Comparison of ENCODE assay signal across 8 cellular contexts in the genomic region with DNA sequence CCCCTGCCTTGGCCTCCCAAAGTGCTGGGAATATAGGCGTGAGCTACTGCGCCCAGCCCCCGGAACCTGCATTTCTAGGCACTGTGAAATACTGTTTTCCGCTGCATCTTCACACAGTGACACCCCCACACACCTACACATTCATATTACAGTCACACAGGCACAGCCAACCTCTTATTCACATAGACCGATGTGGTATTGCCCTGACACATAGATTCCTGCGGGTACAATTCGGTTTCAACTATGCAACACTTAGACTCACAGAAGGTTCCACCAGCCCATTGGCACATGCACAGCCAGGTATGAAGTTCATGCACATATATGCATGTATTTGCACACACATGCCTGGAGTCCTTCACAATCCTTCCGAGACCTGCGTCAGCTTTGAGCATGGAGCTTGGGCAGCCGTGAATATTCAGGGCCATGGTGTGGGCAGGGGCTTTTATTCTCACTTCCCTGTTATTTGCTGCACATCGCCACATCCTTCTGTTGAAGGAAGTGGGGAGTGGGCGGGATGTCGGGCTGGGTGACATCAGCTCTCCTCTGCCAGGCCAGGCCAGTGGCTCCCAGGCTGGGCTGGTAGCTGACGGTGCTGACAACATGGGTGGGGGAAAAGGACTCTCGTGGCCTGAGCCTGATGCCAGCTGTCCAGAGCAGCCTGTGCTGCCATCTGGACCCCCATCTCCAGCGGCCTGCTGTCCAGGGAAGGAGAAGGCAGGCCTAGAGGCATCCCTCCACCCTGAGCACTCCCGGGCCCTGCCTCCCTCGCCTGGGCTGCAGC. TPM values are rescaled to one million over a fixed set of nuclear protein-coding genes. Genes with fewer than 3 reads are reported as not detected.
DNase-seq lines count a peak whose midpoint lies in the region; ATAC-seq and TF ChIP-seq lines count a peak whose summit lies in the region.

No MANE protein-coding gene starts in this region.

- TF ChIP-seq EP300 in transverse colon (IDR thresholded peaks at IDR 0.05; ENCODE audit: low read depth): no peak

- H3K36me3 ChIP-seq in transverse colon: no peaks in the 10 kb centered on the region

- in situ Hi-C loops in transverse colon (cut with MboI; ENCODE audit: low pct_ligation_motif_present in 1 of 4, low pct_unique_long_range_greater_than_20kb in 1 of 4, low sequenced_read_pairs in 3 of 4): no loop called here

- WGBS in transverse colon (ENCODE audit: low coverage in 1 of 2), 2 donors: 54 to 62% methylated on average over 8 to 18 of the region's 18 CpGs

- no peaks in the 10 kb centered on the region for H3K9me3 ChIP-seq in transverse colon

- H3K27me3 ChIP-seq in transverse colon: peaks cover 66% of the 10 kb centered on the region

- no peaks in the 10 kb centered on the region for H3K36me3 Mint-ChIP-seq in mesothelial cell of epicardium

- DNase-seq in Right ventricle myocardium superior (peak; percentile 74), cardiac septum (ENCODE audit: low spot score) (no peak), activated T-cell treated with anti-CD3 and anti-CD28 coated beads for 24 hours (ENCODE audit: low read depth) (peak; percentile 42), left colon (peak in 1 of 2 donors; percentile 60), transverse colon (peak; percentile 62), mesothelial cell of epicardium (ENCODE audit: low spot score in 2 of 2, unreplicated experiment in 2 of 2) (no peak)

- intact Hi-C loops in Right ventricle myocardium superior (cut with DNase I): no loop called here
- intact Hi-C loops in cardiac septum (cut with DNase I): loop anchor here (5.0 kb wide), 1 partner anchor 74 kb away; no protein-coding TSS in a partner anchor
- intact Hi-C loops in left colon (cut with DNase I, micrococcal nuclease): loop anchor here in 1 of 2 donors (10.0 kb wide), 1 partner anchor 66 kb away; no protein-coding TSS in a partner anchor
- intact Hi-C loops in transverse colon (cut with DNase I; ENCODE audit: low total_unique reads): no loop called here

- H3K4me1 Mint-ChIP-seq in mesothelial cell of epicardium: peaks cover 4% of the 10 kb centered on the region

- H3K4me3 ChIP-seq in transverse colon: no peak overlapping the region

- TF ChIP-seq POLR2A in transverse colon (IDR thresholded peaks at IDR 0.05): no peak

- H3K27me3 Mint-ChIP-seq in mesothelial cell of epicardium (ENCODE audit: low read depth): peaks cover 88% of the 10 kb centered on the region

- H3K9me3 Mint-ChIP-seq in mesothelial cell of epicardium: no peaks in the 10 kb centered on the region

- H3K4me1 ChIP-seq in transverse colon: peaks cover 11 to 17% (median 12%) of the 10 kb centered on the region in 4 donors

- ATAC-seq in Right ventricle myocardium superior (ENCODE audit: poor library complexity) (no peak), left colon (peak; percentile 9), GM19455 (IDR thresholded peaks at IDR 0.05; ENCODE audit: unreplicated experiment) (no peak), HG03039 (IDR thresholded peaks at IDR 0.05; ENCODE audit: unreplicated experiment) (no peak)

- peak overlapping the region; percentile 38 to 62 (median 54) for H3K27ac ChIP-seq in transverse colon

- no peak overlapping the region for H3K27ac Mint-ChIP-seq in mesothelial cell of epicardium

- TF ChIP-seq CTCF in transverse colon (IDR thresholded peaks at IDR 0.05): no peak
- no peak for TF ChIP-seq CTCF in mesothelial cell of epicardium (IDR thresholded peaks at IDR 0.05; ENCODE audit: unreplicated experiment)

- H3K4me3 Mint-ChIP-seq in mesothelial cell of epicardium: no peak overlapping the region

RNA-seq across cellular contexts. Expression of gene CDC37, which starts 5.4 kb away (rescaled TPM):
- total RNA-seq in Right ventricle myocardium superior (146 TPM), cardiac septum (140 TPM), left colon (100 to 1,000 TPM; 129 to 161 TPM), transverse colon (100 to 1,000 TPM; 125 to 168 (median 162) TPM), mesothelial cell of epicardium (153 to 160 TPM (median 159 TPM) in 3 replicates)

RNA-seq across cellular contexts. Expression of gene PDE4A, which starts 11.6 kb away (rescaled TPM):
- total RNA-seq in Right ventricle myocardium superior: 36.8 TPM
- 8.2 TPM for total RNA-seq in cardiac septum
- total RNA-seq in left colon: 10 to 100 TPM; 13.8 to 14.3 TPM
- 10 to 100 TPM in 3 of 4 donors, 1 to 10 TPM in 1; 9.0 to 15.9 (median 13.1) TPM for total RNA-seq in transverse colon
- total RNA-seq in mesothelial cell of epicardium: 2.9 to 3.1 TPM (median 3.0 TPM) in 3 replicates

RNA-seq across cellular contexts. Expression of gene TYK2, which starts 28.3 kb away (rescaled TPM):
- total RNA-seq in Right ventricle myocardium superior (60.3 TPM), cardiac septum (66.2 TPM), left colon (100 to 1,000 TPM in 1 of 2 donors, 10 to 100 TPM in 1; 91.1 to 104 TPM), transverse colon (100 to 1,000 TPM; 111 to 463 (median 201) TPM), mesothelial cell of epicardium (142 to 148 TPM (median 146 TPM) in 3 replicates)

Comparison
In these comparisons a context has a peak if more than half of its experiments do, and no peak if none do; other contexts are left out.
1. DNase-seq: peak in Right ventricle myocardium superior (single experiment), activated T-cell treated with anti-CD3 and anti-CD28 coated beads for 24 hours (single experiment) and transverse colon (single experiment); none in cardiac septum (single experiment) and mesothelial cell of epicardium (0 of 2).